In genomic region chr5:1732238-1732880, GRCh38 we compare ENCODE assay signal across 17 cellular contexts.
A peak's percentile ranks its signal among the peaks of the same experiment; 100 is the strongest.
DNase-seq lines count a peak whose midpoint lies in the region; ATAC-seq, FAIRE-seq and TF ChIP-seq lines count a peak whose summit lies in the region.
"Had no signal": no experiment of that assay in that cellular context is flagged by ENCODE, and none has a peak within 500 bp of the region (broad histone marks: within the 10 kb centered on the region; RNA-seq: fewer than 3 reads in every experiment).

No MANE protein-coding gene starts in this region.

- no peak for TF ChIP-seq EP300 in A549 (IDR thresholded peaks at IDR 0.05)

- no peaks in the 10 kb centered on the region for H3K79me2 ChIP-seq in trophoblast cell (ENCODE audit: control insufficient read depth, insufficient read depth, low read length, poor library complexity)

- peak; percentile 9 to 40; a peak in 3 of 6 replicates for ATAC-seq in A549
- ATAC-seq: activated CD8-positive, alpha-beta T cell treated with anti-CD3 and anti-CD28 coated beads, Interleukin-2, amount 10 ng/mL, durations not matched to agents 7 days and 5 days; T-helper 17 cell had no signal

- no peak overlapping the region for H3K4me2 ChIP-seq in A549
- H3K4me2 ChIP-seq in trophoblast cell (ENCODE audit: low read length): no peak overlapping the region

- in situ Hi-C loops in HAP-1 (cut with MboI; ENCODE audit: low sequenced_read_pairs): no loop called here

- H3K4me1 ChIP-seq in A549 (no peaks in the 10 kb centered on the region), trophoblast cell (ENCODE audit: control insufficient read depth in 1 of 2, insufficient read depth in 2 of 2, low read length in 2 of 2) (no peaks in the 10 kb centered on the region), A673 (ENCODE audit: insufficient read depth, low read length, poor library complexity, severe bottlenecking) (no peaks in the 10 kb centered on the region), HAP-1 (no peaks in the 10 kb centered on the region)
- H3K4me1 ChIP-seq: breast epithelium had no signal

- no peak overlapping the region for H4K8ac ChIP-seq in trophoblast cell (ENCODE audit: low read depth, low read length)

- no peaks in the 10 kb centered on the region for H3K79me1 ChIP-seq in trophoblast cell (ENCODE audit: low read length)

- no peak for FAIRE-seq in A549 (lab: Jason Lieb, UNC)

- H3K27ac ChIP-seq in A549 (no peak overlapping the region), coronary artery (no peak overlapping the region), trophoblast cell (ENCODE audit: low read depth, low read length) (no peak overlapping the region), A673 (ENCODE audit: low read depth, low read length, poor library complexity, severe bottlenecking) (no peak overlapping the region)
- H3K27ac ChIP-seq: breast epithelium had no signal

- H3K4me3 ChIP-seq in A549: no peak overlapping the region
- no peak overlapping the region for H3K4me3 ChIP-seq in coronary artery
- peak overlapping the region; percentile 20 for H3K4me3 ChIP-seq in trophoblast cell (ENCODE audit: low read depth, low read length)
- H3K4me3 ChIP-seq in A673 (ENCODE audit: low read depth, low read length, poor library complexity, severe bottlenecking): no peak overlapping the region
- no peak overlapping the region for H3K4me3 ChIP-seq in HAP-1
- H3K4me3 ChIP-seq: breast epithelium had no signal

- POLR2A ChIA-PET in A549 (lab: Yijun Ruan, JAX): no interaction called here
- POLR2A ChIA-PET in A673 (lab: Charles Lee; ENCODE audit: low non-redundant PET): interaction anchor here (0.6 kb wide), 1 partner anchor 33 kb away, joined by 3 read pairs; no protein-coding TSS in a partner anchor
- POLR2A ChIA-PET in GM10248 (lab: Yijun Ruan, JAX): no interaction called here

- TF ChIP-seq CTCF in A549 (IDR thresholded peaks at IDR 0.05): no peak
- TF ChIP-seq CTCF in coronary artery (IDR thresholded peaks at IDR 0.05): no peak
- TF ChIP-seq CTCF in A673 (conservative IDR thresholded peaks at IDR 0.05; ENCODE audit: low read depth, low read length): no peak
- no peak for TF ChIP-seq CTCF in GM10248 (IDR thresholded peaks at IDR 0.05; ENCODE audit: control extremely low read depth, extremely low read depth, low read depth, missing control alignments)

- H2AK5ac ChIP-seq in trophoblast cell (ENCODE audit: low read length): no peak overlapping the region

- no peak for TF ChIP-seq RAD21 in A549 (conservative IDR thresholded peaks at IDR 0.05 in 1 of 2, IDR thresholded peaks at IDR 0.05 in 1 of 2)

- no peak overlapping the region for H3K14ac ChIP-seq in trophoblast cell (ENCODE audit: low read length)

- BruUV-seq in A673 (replicated peaks; lab: Mats Ljungman, UMichigan): no TSS peak

- TF ChIP-seq POLR2A in A549 (IDR thresholded peaks at IDR 0.05; ENCODE audit: low read length): no peak

- H3K9me3 ChIP-seq in A549 (no peaks in the 10 kb centered on the region), trophoblast cell (ENCODE audit: insufficient read depth, low read depth, low read length) (peaks cover 5% of the 10 kb centered on the region), A673 (ENCODE audit: low read depth, low read length, poor library complexity, severe bottlenecking) (no peaks in the 10 kb centered on the region), HAP-1 (no peaks in the 10 kb centered on the region)
- H3K9me3 ChIP-seq: breast epithelium had no signal

- H3K23ac ChIP-seq in trophoblast cell (ENCODE audit: low read length): no peak overlapping the region

- no peak overlapping the region for H2AFZ ChIP-seq in trophoblast cell (ENCODE audit: insufficient read depth, low read length, poor library complexity)

- H2BK5ac ChIP-seq in trophoblast cell (ENCODE audit: low read depth, low read length, poor library complexity): no peak overlapping the region

- no peak overlapping the region for H4K12ac ChIP-seq in trophoblast cell (ENCODE audit: low read depth, low read length)

- H4K91ac ChIP-seq in trophoblast cell (ENCODE audit: low read depth, low read length): no peak overlapping the region

- no peak overlapping the region for H3K9ac ChIP-seq in trophoblast cell (ENCODE audit: low read length)

- H2BK12ac ChIP-seq in trophoblast cell (ENCODE audit: low read length): no peak overlapping the region

- H3K27me3 ChIP-seq in trophoblast cell (ENCODE audit: insufficient read depth, low read length) (no peaks in the 10 kb centered on the region), A673 (replicated peaks; ENCODE audit: insufficient read depth, low read depth, low read length, poor library complexity) (peaks cover 50% of the 10 kb centered on the region), HAP-1 (ENCODE audit: low read depth) (peaks cover 11% of the 10 kb centered on the region; the same call in 1 of the 2 replicates)

- DNase-seq in A549 (ENCODE audit: low read depth in 1 of 2, low spot score in 1 of 2) (peak in 1 of 2 experiments; percentile 13), ELF-1 (ENCODE audit: low read depth, low spot score) (peak; percentile 1), coronary artery (ENCODE audit: low spot score) (peak; percentile 67), trophoblast cell (no peak), A673 (ENCODE audit: low spot score) (no peak), HAP-1 (ENCODE audit: low spot score in 2 of 2) (no peak), activated T-cell treated with anti-CD3 and anti-CD28 coated beads for 4 hours (no peak), GM10248 (ENCODE audit: extremely low spot score) (no peak)
- DNase-seq: activated CD8-positive, alpha-beta T cell treated with anti-CD3 and anti-CD28 coated beads, Interleukin-2, amount 10 ng/mL, durations not matched to agents 7 days and 5 days; AML-193; foreskin melanocyte; hypothalamus; MV-4-11; NCI-H187 treated with DMSO at 0.1 percent for 48 hours; NCI-H510A treated with DMSO at 0.1 percent for 48 hours; T-helper 17 cell had no signal

- no peak overlapping the region for H2BK120ac ChIP-seq in trophoblast cell (ENCODE audit: insufficient read depth, low read length, poor library complexity)

- H3K18ac ChIP-seq in trophoblast cell (ENCODE audit: low read length): no peak overlapping the region

- intact Hi-C loops in A673 (cut with micrococcal nuclease; ENCODE audit: unreplicated experiment): loop anchor here (10.0 kb wide), 1 partner anchor 282 kb away; no protein-coding TSS in a partner anchor

- WGBS in A549 (ENCODE audit: missing lambda C conversion rate): 39% methylated on average over 8 of the region's 8 CpGs
- WGBS in trophoblast cell (ENCODE audit: extremely low coverage, insufficient coverage, insufficient read length): no CpG with 5 or more reads among the region's 8 CpGs

- H3K4ac ChIP-seq in trophoblast cell (ENCODE audit: low read depth, low read length): no peak overlapping the region

- CTCF ChIA-PET in A549 (lab: Yijun Ruan, JAX): interaction anchor here (1.1 kb wide), 1 partner anchor 12 kb away, joined by 3 read pairs; no protein-coding TSS in a partner anchor
- CTCF ChIA-PET in A673 (lab: Charles Lee): no interaction called here
- CTCF ChIA-PET in GM10248 (lab: Yijun Ruan, JAX): no interaction called here

- no peaks in the 10 kb centered on the region for H3K36me3 ChIP-seq in trophoblast cell (ENCODE audit: control insufficient read depth in 1 of 2, insufficient read depth in 2 of 2, low read length in 2 of 2)
- H3K36me3 ChIP-seq in A673 (ENCODE audit: insufficient read depth, low read length, poor library complexity, severe bottlenecking): no peaks in the 10 kb centered on the region
- H3K36me3 ChIP-seq in HAP-1 (replicated peaks): no peaks in the 10 kb centered on the region
- H3K36me3 ChIP-seq: breast epithelium had no signal

TF ChIP-seq in A549, 52 proteins besides CTCF, POLR2A, EP300 and RAD21:
- TF ChIP-seq CEBPB (IDR thresholded peaks at IDR 0.05): no peak
- no peak for TF ChIP-seq CHD2 (IDR thresholded peaks at IDR 0.05; ENCODE audit: low read length, partially characterized antibody)
- TF ChIP-seq HOXB13 (CRISPR knock-in tag; IDR thresholded peaks at IDR 0.05; ENCODE audit: low read depth): no peak
- TF ChIP-seq NR3C1 (IDR thresholded peaks at IDR 0.05): no peak
- no peak for TF ChIP-seq KDM1A (IDR thresholded peaks at IDR 0.05; ENCODE audit: low read depth)
- no peak for TF ChIP-seq HES2 (IDR thresholded peaks at IDR 0.05)
- TF ChIP-seq HDAC2 (IDR thresholded peaks at IDR 0.05): no peak
- TF ChIP-seq JUN (IDR thresholded peaks at IDR 0.05): no peak

Comparison
In these comparisons a context has a peak if more than half of its experiments do, and no peak if none do; other contexts are left out.
1. DNase-seq: peak in ELF-1 (single experiment) and coronary artery (single experiment); none in trophoblast cell (0 of 2), A673 (single experiment), HAP-1 (0 of 2), activated T-cell treated with anti-CD3 and anti-CD28 coated beads for 4 hours (single experiment) and GM10248 (single experiment).